In genomic region chr2:241686649-241687425, GRCh38 we compare ENCODE assay signal across 1 cellular context.
A peak's percentile ranks its signal among the peaks of the same experiment; 100 is the strongest.
TF ChIP-seq lines count a peak whose summit lies in the region.

Gene DTYMK (minus strand): TSS chr2:241686815. CDS start chr2:241686783, 32 bp downstream.

TF ChIP-seq in WTC11, 78 proteins besides CTCF, POLR2A, EP300 and RAD21 (continued from another document):
- TF ChIP-seq, protein P1, sequence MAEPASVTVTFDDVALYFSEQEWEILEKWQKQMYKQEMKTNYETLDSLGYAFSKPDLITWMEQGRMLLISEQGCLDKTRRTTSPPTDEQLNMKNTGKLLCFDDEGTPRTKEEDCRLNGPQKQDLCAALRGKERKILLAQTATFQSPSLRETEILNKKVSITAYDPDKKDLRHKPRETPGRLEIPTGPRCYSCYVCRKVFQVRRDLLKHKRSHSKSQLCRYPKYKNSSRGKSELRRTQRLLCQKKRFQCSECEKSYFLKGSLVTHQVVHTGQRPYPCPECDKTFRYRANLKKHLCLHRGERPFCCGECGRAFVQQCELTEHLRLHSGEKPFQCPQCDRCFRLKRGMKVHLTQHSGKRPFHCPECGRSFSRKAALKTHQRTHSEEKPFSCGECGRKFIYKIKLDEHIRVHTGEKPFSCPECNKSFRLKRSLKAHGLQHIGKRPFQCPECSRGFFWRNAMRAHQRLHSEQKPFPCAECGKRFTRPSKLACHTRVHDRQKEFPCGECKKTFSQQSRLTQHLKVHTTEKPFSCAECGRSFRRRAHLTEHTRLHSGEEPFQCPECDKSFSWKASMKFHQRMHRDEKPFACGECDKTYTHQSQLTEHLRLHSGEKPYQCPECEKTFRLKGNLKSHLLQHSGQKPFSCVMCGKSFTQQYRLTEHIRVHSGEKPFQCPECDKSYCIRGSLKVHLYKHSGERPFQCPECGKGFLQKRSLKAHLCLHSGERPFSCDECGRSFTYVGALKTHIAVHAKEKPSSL (CRISPR knock-in tag; conservative IDR thresholded peaks at IDR 0.05) = no peak
- peak; percentile 5; the same call in 1 of the 2 replicates for TF ChIP-seq USF2 (CRISPR knock-in tag; IDR thresholded peaks at IDR 0.05)
- peak; percentile 59; the same call in 1 of the 2 replicates for TF ChIP-seq PREB (CRISPR knock-in tag; IDR thresholded peaks at IDR 0.05; ENCODE audit: borderline replicate concordance)
- peak; percentile 74 for TF ChIP-seq FOXK1 (CRISPR knock-in tag; IDR thresholded peaks at IDR 0.05)
- TF ChIP-seq CREM (CRISPR knock-in tag; IDR thresholded peaks at IDR 0.05) = peak; percentile 86
- peak; percentile 5; the same call in 1 of the 2 replicates for TF ChIP-seq TEAD1 (CRISPR knock-in tag; IDR thresholded peaks at IDR 0.05)
- TF ChIP-seq FOXP1 (CRISPR knock-in tag; IDR thresholded peaks at IDR 0.05; ENCODE audit: borderline replicate concordance) = peak; percentile 63; the same call in 1 of the 2 replicates
- TF ChIP-seq ZBTB43 (CRISPR knock-in tag; IDR thresholded peaks at IDR 0.05) = peak; percentile 56; the same call in 1 of the 2 replicates
- peak; percentile 66; the same call in 1 of the 2 replicates for TF ChIP-seq ETV6 (CRISPR knock-in tag; IDR thresholded peaks at IDR 0.05)
- TF ChIP-seq, protein P2, sequence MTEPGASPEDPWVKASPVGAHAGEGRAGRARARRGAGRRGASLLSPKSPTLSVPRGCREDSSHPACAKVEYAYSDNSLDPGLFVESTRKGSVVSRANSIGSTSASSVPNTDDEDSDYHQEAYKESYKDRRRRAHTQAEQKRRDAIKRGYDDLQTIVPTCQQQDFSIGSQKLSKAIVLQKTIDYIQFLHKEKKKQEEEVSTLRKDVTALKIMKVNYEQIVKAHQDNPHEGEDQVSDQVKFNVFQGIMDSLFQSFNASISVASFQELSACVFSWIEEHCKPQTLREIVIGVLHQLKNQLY (CRISPR knock-in tag; IDR thresholded peaks at IDR 0.05) = no peak
- TF ChIP-seq, protein P3, sequence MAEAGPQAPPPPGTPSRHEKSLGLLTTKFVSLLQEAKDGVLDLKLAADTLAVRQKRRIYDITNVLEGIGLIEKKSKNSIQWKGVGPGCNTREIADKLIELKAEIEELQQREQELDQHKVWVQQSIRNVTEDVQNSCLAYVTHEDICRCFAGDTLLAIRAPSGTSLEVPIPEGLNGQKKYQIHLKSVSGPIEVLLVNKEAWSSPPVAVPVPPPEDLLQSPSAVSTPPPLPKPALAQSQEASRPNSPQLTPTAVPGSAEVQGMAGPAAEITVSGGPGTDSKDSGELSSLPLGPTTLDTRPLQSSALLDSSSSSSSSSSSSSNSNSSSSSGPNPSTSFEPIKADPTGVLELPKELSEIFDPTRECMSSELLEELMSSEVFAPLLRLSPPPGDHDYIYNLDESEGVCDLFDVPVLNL (CRISPR knock-in tag; IDR thresholded peaks at IDR 0.05; ENCODE audit: borderline replicate concordance, low read depth) = peak; percentile 78; the same call in 1 of the 2 replicates
- 0 out of 2 replicates have a peak, but pooled peaks have one; percentile 72 for TF ChIP-seq SMAD3 (CRISPR knock-in tag; IDR thresholded peaks at IDR 0.05; ENCODE audit: borderline replicate concordance)
- no peak; the same call in 1 of the 2 replicates for TF ChIP-seq GABPB1 (CRISPR knock-in tag; IDR thresholded peaks at IDR 0.05)
- TF ChIP-seq, protein P4, sequence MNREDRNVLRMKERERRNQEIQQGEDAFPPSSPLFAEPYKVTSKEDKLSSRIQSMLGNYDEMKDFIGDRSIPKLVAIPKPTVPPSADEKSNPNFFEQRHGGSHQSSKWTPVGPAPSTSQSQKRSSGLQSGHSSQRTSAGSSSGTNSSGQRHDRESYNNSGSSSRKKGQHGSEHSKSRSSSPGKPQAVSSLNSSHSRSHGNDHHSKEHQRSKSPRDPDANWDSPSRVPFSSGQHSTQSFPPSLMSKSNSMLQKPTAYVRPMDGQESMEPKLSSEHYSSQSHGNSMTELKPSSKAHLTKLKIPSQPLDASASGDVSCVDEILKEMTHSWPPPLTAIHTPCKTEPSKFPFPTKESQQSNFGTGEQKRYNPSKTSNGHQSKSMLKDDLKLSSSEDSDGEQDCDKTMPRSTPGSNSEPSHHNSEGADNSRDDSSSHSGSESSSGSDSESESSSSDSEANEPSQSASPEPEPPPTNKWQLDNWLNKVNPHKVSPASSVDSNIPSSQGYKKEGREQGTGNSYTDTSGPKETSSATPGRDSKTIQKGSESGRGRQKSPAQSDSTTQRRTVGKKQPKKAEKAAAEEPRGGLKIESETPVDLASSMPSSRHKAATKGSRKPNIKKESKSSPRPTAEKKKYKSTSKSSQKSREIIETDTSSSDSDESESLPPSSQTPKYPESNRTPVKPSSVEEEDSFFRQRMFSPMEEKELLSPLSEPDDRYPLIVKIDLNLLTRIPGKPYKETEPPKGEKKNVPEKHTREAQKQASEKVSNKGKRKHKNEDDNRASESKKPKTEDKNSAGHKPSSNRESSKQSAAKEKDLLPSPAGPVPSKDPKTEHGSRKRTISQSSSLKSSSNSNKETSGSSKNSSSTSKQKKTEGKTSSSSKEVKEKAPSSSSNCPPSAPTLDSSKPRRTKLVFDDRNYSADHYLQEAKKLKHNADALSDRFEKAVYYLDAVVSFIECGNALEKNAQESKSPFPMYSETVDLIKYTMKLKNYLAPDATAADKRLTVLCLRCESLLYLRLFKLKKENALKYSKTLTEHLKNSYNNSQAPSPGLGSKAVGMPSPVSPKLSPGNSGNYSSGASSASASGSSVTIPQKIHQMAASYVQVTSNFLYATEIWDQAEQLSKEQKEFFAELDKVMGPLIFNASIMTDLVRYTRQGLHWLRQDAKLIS (CRISPR knock-in tag; IDR thresholded peaks at IDR 0.05; ENCODE audit: borderline replicate concordance) = 0 out of 2 replicates have a peak, but pooled peaks have one; percentile 11
- TF ChIP-seq ZNF138 (CRISPR knock-in tag; conservative IDR thresholded peaks at IDR 0.05) = 0 out of 2 replicates have a peak, but pooled peaks have one; percentile 30
- 0 out of 2 replicates have a peak, but pooled peaks have one; percentile 24 for TF ChIP-seq KAT7 (CRISPR knock-in tag; IDR thresholded peaks at IDR 0.05; ENCODE audit: borderline replicate concordance)
- TF ChIP-seq USF1 (CRISPR knock-in tag; IDR thresholded peaks at IDR 0.05) = peak; percentile 44; the same call in 1 of the 2 replicates
- TF ChIP-seq ELF4 (CRISPR knock-in tag; IDR thresholded peaks at IDR 0.05; ENCODE audit: low read depth) = no peak
- TF ChIP-seq ZBTB21 (CRISPR knock-in tag; IDR thresholded peaks at IDR 0.05; ENCODE audit: borderline replicate concordance) = peak; percentile 87
- peak; percentile 33; the same call in 1 of the 2 replicates for TF ChIP-seq ZNF423 (CRISPR knock-in tag; IDR thresholded peaks at IDR 0.05)
- peak; percentile 92; the same call in 1 of the 2 replicates for TF ChIP-seq MYBL2 (CRISPR knock-in tag; IDR thresholded peaks at IDR 0.05)
TF ChIP-seq in WTC11: peak in this region for 26.
